8 cellular contexts compared by ENCODE assay signal in genomic region chr12:27243804-27244679, GRCh38. TPM values are rescaled to one million over a fixed set of nuclear protein-coding genes. Genes with fewer than 3 reads are reported as not detected.
DNase-seq lines count a peak whose midpoint lies in the region; ATAC-seq and TF ChIP-seq lines count a peak whose summit lies in the region.

STK38L (plus strand) TSS chr12:27244286; CDS start chr12:27297721, 53,435 bp downstream.

- POLR2A ChIA-PET in CD8-positive, alpha-beta memory T cell (lab: Charles Lee), result interaction anchor here (1.1 to 1.6 kb wide), 2 partner anchors 222 to 412 kb away, joined by 3 to 5 read pairs; partner anchors contain the start of gene MED21

- H3K27me3 ChIP-seq in CD8-positive, alpha-beta memory T cell (ENCODE audit: insufficient read depth, low read length, poor library complexity, severe bottlenecking), result no peaks in the 10 kb centered on the region
- H3K27me3 ChIP-seq in lung (ENCODE audit: control insufficient read depth, insufficient read depth), result no peaks in the 10 kb centered on the region

- H3K4me1 Mint-ChIP-seq in CD8-positive, alpha-beta memory T cell, result peaks cover 36 to 51% (median 49%) of the 10 kb centered on the region in 3 donors

- H3K36me3 Mint-ChIP-seq in CD8-positive, alpha-beta memory T cell, result peaks cover 0 to 11% (median 0%) of the 10 kb centered on the region in 3 donors

- H3K4me3 ChIP-seq in CD8-positive, alpha-beta memory T cell (ENCODE audit: low read length), result peak within 1 kb of the TSS; percentile 59
- H3K4me3 ChIP-seq in lung, result peak within 1 kb of the TSS; percentile 77

- H3K9me3 Mint-ChIP-seq in CD8-positive, alpha-beta memory T cell, result no peaks in the 10 kb centered on the region

- H3K27ac ChIP-seq in CD8-positive, alpha-beta memory T cell (ENCODE audit: low read depth, low read length), result peak within 1 kb of the TSS; percentile 75
- H3K27ac ChIP-seq in lung (ENCODE audit: low read depth in 1 of 2, low read length in 1 of 2), result peak within 1 kb of the TSS; percentile 92 to 95

- WGBS in lung, 2 donors, result 3 to 4% methylated on average over 67 to 69 of the region's 69 CpGs

- no peaks in the 10 kb centered on the region for H3K27me3 Mint-ChIP-seq in CD8-positive, alpha-beta memory T cell

- H3K36me3 ChIP-seq in CD8-positive, alpha-beta memory T cell (ENCODE audit: insufficient read depth, low read length), result no peaks in the 10 kb centered on the region
- H3K36me3 ChIP-seq in lung (ENCODE audit: control insufficient read depth in 2 of 2, insufficient read depth in 2 of 2, low read length in 2 of 2), result no peaks in the 10 kb centered on the region

- peak; percentile 94 for ATAC-seq in GM19452 (IDR thresholded peaks at IDR 0.05; ENCODE audit: unreplicated experiment)
- peak; percentile 100 for ATAC-seq in lung (ENCODE audit: insufficient read depth, low FRiP score)

- H3K27ac Mint-ChIP-seq in CD8-positive, alpha-beta memory T cell, result peak within 1 kb of the TSS; percentile 85 to 99 (median 97)

- H3K4me1 ChIP-seq in CD8-positive, alpha-beta memory T cell (ENCODE audit: insufficient read depth, low read length), result peaks cover 20% of the 10 kb centered on the region
- peaks cover 0 to 8% of the 10 kb centered on the region in 2 donors for H3K4me1 ChIP-seq in lung (ENCODE audit: control insufficient read depth in 2 of 2, insufficient read depth in 2 of 2, low read length in 2 of 2)

- no peak for TF ChIP-seq CTCF in lung (IDR thresholded peaks at IDR 0.05; ENCODE audit: control extremely low read depth, extremely low read depth)

- no peaks in the 10 kb centered on the region for H3K9me3 ChIP-seq in CD8-positive, alpha-beta memory T cell (ENCODE audit: low read length)
- no peaks in the 10 kb centered on the region for H3K9me3 ChIP-seq in lung (ENCODE audit: control insufficient read depth in 2 of 2, insufficient read depth in 1 of 2, low read length in 1 of 2)

- DNase-seq in CD8-positive, alpha-beta memory T cell, result peak; percentile 95 to 98 (median 97)
- DNase-seq in HK-2 (ENCODE audit: unreplicated experiment), result peak; percentile 96
- DNase-seq in NCI-H82 treated with DMSO at 0.1 percent for 48 hours (lab: John Stamatoyannopoulos, UW; ENCODE audit: unreplicated experiment), result peak; percentile 38
- peak; percentile 91 to 97 for DNase-seq in activated CD8-positive, alpha-beta memory T cell treated with anti-CD3 and anti-CD28 coated beads for 1 hour (ENCODE audit: extremely low read depth in 1 of 2, low read depth in 1 of 2)
- DNase-seq in effector CD4-positive, alpha-beta T cell, result peak; percentile 94
- DNase-seq in lung (ENCODE audit: low spot score), result peak; percentile 99
- DNase-seq in stimulated activated CD4-positive, alpha-beta T cell treated with anti-CD3 and anti-CD28 coated beads, TNF-alpha, amount 100 ng/mL, for 4 hours (ENCODE audit: low read depth in 3 of 3), result peak; percentile 95 to 97 (median 96)

- CTCF ChIA-PET in CD8-positive, alpha-beta memory T cell (lab: Charles Lee), result interaction anchor here (1.0 to 1.4 kb wide), 3 partner anchors 14 to 64 kb away, joined by 3 to 4 read pairs (median 3); no protein-coding TSS in a partner anchor

- peak within 1 kb of the TSS; percentile 90 to 100 (median 98) for H3K4me3 Mint-ChIP-seq in CD8-positive, alpha-beta memory T cell

RNA-seq across cellular contexts. Expression of gene STK38L, which starts in this region (rescaled TPM):
- total RNA-seq in CD8-positive, alpha-beta memory T cell, result 10 to 100 TPM; 23.1 to 27.7 TPM
- 7.1 TPM for polyA plus RNA-seq in CD8-positive, alpha-beta memory T cell
- total RNA-seq in lung, result 10 to 100 TPM; 27.0 to 41.5 TPM
- 10 to 100 TPM in 1 of 2 donors, 1 to 10 TPM in 1; 6.5 to 10.1 TPM for polyA plus RNA-seq in lung

Comparison
In these comparisons a context has a peak if more than half of its experiments do, and no peak if none do; other contexts are left out.
1. Peak in every context shown above with its lines: DNase-seq, ATAC-seq, H3K4me3 ChIP-seq and H3K27ac ChIP-seq.
2. DNase-seq: peak in every context shown above with its lines; median percentile 99 in lung; 97 in CD8-positive, alpha-beta memory T cell; 96 in HK-2; 96 in stimulated activated CD4-positive, alpha-beta T cell treated with anti-CD3 and anti-CD28 coated beads, TNF-alpha, amount 100 ng/mL, for 4 hours; 94 in activated CD8-positive, alpha-beta memory T cell treated with anti-CD3 and anti-CD28 coated beads for 1 hour; 94 in effector CD4-positive, alpha-beta T cell; 38 in NCI-H82 treated with DMSO at 0.1 percent for 48 hours.